1 cellular context compared by ENCODE assay signal in genomic region chr21:37563641-37564340, GRCh38.
TF ChIP-seq lines count a peak whose summit lies in the region.

No MANE protein-coding gene starts in this region.

TF ChIP-seq in K562, 482 proteins besides CTCF, POLR2A, EP300 and RAD21 (continued from another document and continues in another):
- TF ChIP-seq, protein P1, sequence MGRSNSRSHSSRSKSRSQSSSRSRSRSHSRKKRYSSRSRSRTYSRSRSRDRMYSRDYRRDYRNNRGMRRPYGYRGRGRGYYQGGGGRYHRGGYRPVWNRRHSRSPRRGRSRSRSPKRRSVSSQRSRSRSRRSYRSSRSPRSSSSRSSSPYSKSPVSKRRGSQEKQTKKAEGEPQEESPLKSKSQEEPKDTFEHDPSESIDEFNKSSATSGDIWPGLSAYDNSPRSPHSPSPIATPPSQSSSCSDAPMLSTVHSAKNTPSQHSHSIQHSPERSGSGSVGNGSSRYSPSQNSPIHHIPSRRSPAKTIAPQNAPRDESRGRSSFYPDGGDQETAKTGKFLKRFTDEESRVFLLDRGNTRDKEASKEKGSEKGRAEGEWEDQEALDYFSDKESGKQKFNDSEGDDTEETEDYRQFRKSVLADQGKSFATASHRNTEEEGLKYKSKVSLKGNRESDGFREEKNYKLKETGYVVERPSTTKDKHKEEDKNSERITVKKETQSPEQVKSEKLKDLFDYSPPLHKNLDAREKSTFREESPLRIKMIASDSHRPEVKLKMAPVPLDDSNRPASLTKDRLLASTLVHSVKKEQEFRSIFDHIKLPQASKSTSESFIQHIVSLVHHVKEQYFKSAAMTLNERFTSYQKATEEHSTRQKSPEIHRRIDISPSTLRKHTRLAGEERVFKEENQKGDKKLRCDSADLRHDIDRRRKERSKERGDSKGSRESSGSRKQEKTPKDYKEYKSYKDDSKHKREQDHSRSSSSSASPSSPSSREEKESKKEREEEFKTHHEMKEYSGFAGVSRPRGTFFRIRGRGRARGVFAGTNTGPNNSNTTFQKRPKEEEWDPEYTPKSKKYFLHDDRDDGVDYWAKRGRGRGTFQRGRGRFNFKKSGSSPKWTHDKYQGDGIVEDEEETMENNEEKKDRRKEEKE (IDR thresholded peaks at IDR 0.05; ENCODE audit: borderline replicate concordance in 1 of 2, control insufficient read depth in 1 of 2, low read depth in 2 of 2, low read length in 1 of 2) = no peak
- TF ChIP-seq CREB5 (CRISPR knock-in tag; IDR thresholded peaks at IDR 0.05) (peak; percentile 48; the same call in 1 of the 2 replicates), MYC (IDR thresholded peaks at IDR 0.05; ENCODE audit: low read depth, low read length) (peak; percentile 97), MYC (CRISPR knock-in tag; IDR thresholded peaks at IDR 0.05; ENCODE audit: borderline replicate concordance, low read depth) (peak; percentile 97; the same call in 1 of the 2 replicates), TAF1 (IDR thresholded peaks at IDR 0.05; ENCODE audit: control insufficient read depth, extremely low read depth, insufficient read depth, low read length, severe bottlenecking) (peak; percentile 50), ZNF717 (CRISPR knock-in tag; IDR thresholded peaks at IDR 0.05) (no peak), L3MBTL2 (IDR thresholded peaks at IDR 0.05) (peak; percentile 99), PYGO2 (tag; IDR thresholded peaks at IDR 0.05) (no peak), SREBF1 (IDR thresholded peaks at IDR 0.05; ENCODE audit: borderline replicate concordance, low read depth, low read length) (0 out of 2 replicates have a peak, but pooled peaks have one; percentile 45), HNRNPL (IDR thresholded peaks at IDR 0.05; ENCODE audit: low read depth, low read length) (peak; percentile 31; the same call in 1 of the 2 replicates), ZBTB26 (CRISPR knock-in tag; IDR thresholded peaks at IDR 0.05) (no peak), STAT5B (CRISPR knock-in tag; IDR thresholded peaks at IDR 0.05) (no peak), ZNF121 (CRISPR knock-in tag; conservative IDR thresholded peaks at IDR 0.05) (peak; percentile 31; the same call in 1 of the 2 replicates), ZNF589 (CRISPR knock-in tag; IDR thresholded peaks at IDR 0.05; ENCODE audit: low read depth) (peak; percentile 43), SIRT6 (IDR thresholded peaks at IDR 0.05; ENCODE audit: low read depth, low read length) (no peak), EWSR1 (IDR thresholded peaks at IDR 0.05; ENCODE audit: borderline replicate concordance, low read depth, partially characterized antibody) (no peak), CHD4 (IDR thresholded peaks at IDR 0.05; ENCODE audit: insufficient read depth, insufficient replicate concordance, low read depth, low read length, poor library complexity, severe bottlenecking) (no peak), ZBTB17 (CRISPR knock-in tag; IDR thresholded peaks at IDR 0.05) (peak; percentile 20), CREB1 (IDR thresholded peaks at IDR 0.05) (peak; percentile 75), CREB1 (CRISPR knock-in tag; IDR thresholded peaks at IDR 0.05) (peak; percentile 82), CTBP1 (IDR thresholded peaks at IDR 0.05; ENCODE audit: borderline replicate concordance) (peak; percentile 40; the same call in 1 of the 2 replicates)
- TF ChIP-seq, protein P2, sequence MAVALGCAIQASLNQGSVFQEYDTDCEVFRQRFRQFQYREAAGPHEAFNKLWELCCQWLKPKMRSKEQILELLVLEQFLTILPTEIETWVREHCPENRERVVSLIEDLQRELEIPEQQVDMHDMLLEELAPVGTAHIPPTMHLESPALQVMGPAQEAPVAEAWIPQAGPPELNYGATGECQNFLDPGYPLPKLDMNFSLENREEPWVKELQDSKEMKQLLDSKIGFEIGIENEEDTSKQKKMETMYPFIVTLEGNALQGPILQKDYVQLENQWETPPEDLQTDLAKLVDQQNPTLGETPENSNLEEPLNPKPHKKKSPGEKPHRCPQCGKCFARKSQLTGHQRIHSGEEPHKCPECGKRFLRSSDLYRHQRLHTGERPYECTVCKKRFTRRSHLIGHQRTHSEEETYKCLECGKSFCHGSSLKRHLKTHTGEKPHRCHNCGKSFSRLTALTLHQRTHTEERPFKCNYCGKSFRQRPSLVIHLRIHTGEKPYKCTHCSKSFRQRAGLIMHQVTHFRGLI (CRISPR knock-in tag; IDR thresholded peaks at IDR 0.05) = no peak
- TF ChIP-seq, protein P3, sequence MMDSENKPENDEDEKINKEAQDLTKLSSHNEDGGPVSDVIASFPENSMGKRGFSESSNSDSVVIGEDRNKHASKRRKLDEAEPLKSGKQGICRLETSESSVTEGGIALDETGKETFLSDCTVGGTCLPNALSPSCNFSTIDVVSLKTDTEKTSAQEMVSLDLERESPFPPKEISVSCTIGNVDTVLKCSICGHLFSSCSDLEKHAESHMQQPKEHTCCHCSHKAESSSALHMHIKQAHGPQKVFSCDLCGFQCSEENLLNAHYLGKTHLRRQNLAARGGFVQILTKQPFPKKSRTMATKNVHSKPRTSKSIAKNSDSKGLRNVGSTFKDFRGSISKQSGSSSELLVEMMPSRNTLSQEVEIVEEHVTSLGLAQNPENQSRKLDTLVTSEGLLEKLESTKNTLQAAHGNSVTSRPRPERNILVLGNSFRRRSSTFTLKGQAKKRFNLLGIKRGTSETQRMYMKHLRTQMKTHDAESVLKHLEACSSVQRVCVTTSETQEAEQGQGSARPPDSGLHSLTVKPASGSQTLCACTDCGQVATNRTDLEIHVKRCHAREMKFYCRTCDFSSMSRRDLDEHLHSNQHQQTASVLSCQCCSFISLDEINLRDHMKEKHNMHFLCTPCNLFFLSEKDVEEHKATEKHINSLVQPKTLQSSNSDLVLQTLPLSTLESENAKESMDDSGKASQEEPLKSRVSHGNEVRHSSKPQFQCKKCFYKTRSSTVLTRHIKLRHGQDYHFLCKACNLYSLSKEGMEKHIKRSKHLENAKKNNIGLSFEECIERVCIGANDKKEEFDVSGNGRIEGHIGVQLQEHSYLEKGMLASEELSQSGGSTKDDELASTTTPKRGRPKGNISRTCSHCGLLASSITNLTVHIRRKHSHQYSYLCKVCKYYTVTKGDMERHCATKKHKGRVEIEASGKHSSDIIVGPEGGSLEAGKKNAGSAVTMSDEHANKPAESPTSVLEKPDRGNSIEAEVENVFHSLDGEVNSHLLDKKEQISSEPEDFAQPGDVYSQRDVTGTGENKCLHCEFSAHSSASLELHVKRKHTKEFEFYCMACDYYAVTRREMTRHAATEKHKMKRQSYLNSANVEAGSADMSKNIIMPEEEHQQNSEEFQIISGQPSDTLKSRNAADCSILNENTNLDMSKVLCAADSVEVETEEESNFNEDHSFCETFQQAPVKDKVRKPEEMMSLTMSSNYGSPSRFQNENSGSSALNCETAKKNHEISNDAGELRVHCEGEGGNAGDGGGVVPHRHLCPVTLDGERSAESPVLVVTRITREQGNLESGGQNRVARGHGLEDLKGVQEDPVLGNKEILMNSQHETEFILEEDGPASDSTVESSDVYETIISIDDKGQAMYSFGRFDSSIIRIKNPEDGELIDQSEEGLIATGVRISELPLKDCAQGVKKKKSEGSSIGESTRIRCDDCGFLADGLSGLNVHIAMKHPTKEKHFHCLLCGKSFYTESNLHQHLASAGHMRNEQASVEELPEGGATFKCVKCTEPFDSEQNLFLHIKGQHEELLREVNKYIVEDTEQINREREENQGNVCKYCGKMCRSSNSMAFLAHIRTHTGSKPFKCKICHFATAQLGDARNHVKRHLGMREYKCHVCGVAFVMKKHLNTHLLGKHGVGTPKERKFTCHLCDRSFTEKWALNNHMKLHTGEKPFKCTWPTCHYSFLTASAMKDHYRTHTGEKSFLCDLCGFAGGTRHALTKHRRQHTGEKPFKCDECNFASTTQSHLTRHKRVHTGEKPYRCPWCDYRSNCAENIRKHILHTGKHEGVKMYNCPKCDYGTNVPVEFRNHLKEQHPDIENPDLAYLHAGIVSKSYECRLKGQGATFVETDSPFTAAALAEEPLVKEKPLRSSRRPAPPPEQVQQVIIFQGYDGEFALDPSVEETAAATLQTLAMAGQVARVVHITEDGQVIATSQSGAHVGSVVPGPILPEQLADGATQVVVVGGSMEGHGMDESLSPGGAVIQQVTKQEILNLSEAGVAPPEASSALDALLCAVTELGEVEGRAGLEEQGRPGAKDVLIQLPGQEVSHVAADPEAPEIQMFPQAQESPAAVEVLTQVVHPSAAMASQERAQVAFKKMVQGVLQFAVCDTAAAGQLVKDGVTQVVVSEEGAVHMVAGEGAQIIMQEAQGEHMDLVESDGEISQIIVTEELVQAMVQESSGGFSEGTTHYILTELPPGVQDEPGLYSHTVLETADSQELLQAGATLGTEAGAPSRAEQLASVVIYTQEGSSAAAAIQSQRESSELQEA (IDR thresholded peaks at IDR 0.05; ENCODE audit: low read depth) = no peak
- TF ChIP-seq, protein P4, sequence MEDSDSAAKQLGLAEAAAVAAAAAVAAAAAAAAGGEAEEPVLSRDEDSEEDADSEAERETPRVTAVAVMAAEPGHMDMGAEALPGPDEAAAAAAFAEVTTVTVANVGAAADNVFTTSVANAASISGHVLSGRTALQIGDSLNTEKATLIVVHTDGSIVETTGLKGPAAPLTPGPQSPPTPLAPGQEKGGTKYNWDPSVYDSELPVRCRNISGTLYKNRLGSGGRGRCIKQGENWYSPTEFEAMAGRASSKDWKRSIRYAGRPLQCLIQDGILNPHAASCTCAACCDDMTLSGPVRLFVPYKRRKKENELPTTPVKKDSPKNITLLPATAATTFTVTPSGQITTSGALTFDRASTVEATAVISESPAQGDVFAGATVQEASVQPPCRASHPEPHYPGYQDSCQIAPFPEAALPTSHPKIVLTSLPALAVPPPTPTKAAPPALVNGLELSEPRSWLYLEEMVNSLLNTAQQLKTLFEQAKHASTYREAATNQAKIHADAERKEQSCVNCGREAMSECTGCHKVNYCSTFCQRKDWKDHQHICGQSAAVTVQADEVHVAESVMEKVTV (CRISPR knock-in tag; IDR thresholded peaks at IDR 0.05) = no peak
